Comparison of ENCODE assay signal across 8 cellular contexts in the genomic region with DNA sequence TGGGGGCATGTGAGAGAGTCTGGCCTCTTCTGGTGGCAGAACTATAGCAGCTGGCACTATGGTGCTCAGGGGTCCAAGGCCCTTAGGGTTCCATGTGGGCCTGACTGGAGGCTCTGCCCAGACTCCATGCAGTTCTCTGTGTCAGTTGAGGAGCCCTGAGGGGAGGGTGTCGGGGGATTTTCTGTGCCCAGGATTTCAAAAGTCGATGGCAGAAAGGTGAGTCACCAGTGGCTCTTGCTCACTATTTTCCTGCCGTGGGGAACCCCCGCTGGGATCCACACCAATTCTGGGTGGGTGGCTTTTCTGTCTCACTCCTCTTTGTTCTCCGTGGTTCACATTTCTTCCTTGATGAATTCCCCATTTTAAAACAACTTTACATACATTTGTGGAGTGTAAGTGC. TPM values are rescaled to one million over a fixed set of nuclear protein-coding genes. Genes with fewer than 3 reads are reported as not detected.
"Had no signal": no experiment of that assay in that cellular context is flagged by ENCODE, and none has a peak within 500 bp of the region (broad histone marks: within the 10 kb centered on the region; RNA-seq: fewer than 3 reads in every experiment).

No MANE protein-coding gene starts in this region.

RNA-seq across cellular contexts. Expression of a gene that starts 54.1 kb away (rescaled TPM):
- total RNA-seq: activated CD4-positive, alpha-beta memory T cell treated with anti-CD3 and anti-CD28 coated beads, Interleukin-2, amount 10 ng/mL, durations not matched to agents 7 days and 5 days; activated CD8-positive, alpha-beta memory T cell treated with anti-CD3 and anti-CD28 coated beads, Interleukin-2, amount 10 ng/mL, durations not matched to agents 7 days and 5 days; activated naive CD8-positive, alpha-beta T cell treated with anti-CD3 and anti-CD28 coated beads, Interleukin-2, amount 10 ng/mL, durations not matched to agents 7 days and 5 days; bronchial epithelial cell; SJCRH30; T-helper 1 cell treated with Interleukin-12 subunit alpha and Interleukin-12 subunit beta and Interleukin-4 antibody, amounts not matched to agents 30 ng/mL and 1 ng/mL, for 36 hours; T-helper 2 cell treated with Interferon-gamma antibody and Interleukin-4, amounts not matched to agents 100 ng/mL and 5 ng/mL, for 36 hours; WTC11 had no signal
